21 cellular contexts compared by ENCODE assay signal in the genomic region with DNA sequence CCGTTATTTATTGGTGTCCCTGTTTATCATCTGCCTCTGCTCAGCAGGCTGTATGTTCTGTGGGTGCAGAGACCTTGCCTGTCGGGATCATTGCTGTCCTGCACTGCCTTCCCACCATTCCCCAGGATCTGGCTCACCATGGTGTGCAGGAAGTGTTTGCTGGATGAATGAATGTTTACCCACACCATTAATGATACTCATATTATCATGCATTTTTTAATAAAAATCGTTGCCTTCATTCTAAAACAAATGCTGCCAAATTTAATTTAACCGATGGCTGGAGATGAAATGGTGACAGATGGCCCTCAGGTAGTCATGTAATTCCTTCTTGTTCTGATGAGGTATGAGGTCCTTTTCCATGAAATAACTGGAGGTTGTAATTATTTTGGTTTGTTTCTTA. TPM values are rescaled to one million over a fixed set of nuclear protein-coding genes. Genes with fewer than 3 reads are reported as not detected.
DNase-seq lines count a peak whose midpoint lies in the region; ATAC-seq, FAIRE-seq and TF ChIP-seq lines count a peak whose summit lies in the region.
"Had no signal": no experiment of that assay in that cellular context is flagged by ENCODE, and none has a peak within 500 bp of the region (broad histone marks: within the 10 kb centered on the region; RNA-seq: fewer than 3 reads in every experiment).

No MANE protein-coding gene starts in this region.

- peak; percentile 44 for FAIRE-seq in endothelial cell of umbilical vein (lab: Jason Lieb, UNC)
- FAIRE-seq: D721Med, H54 had no signal

- no peaks in the 10 kb centered on the region for H3K27me3 ChIP-seq in endothelial cell of umbilical vein (ENCODE audit: control insufficient read depth in 2 of 2, insufficient read depth in 2 of 2, low read length in 2 of 2)

- no peaks in the 10 kb centered on the region for H3K9me3 ChIP-seq in endothelial cell of umbilical vein (replicated peaks; ENCODE audit: control insufficient read depth, insufficient read depth, low read length)

- no TSS peak for BruUV-seq in endothelial cell of umbilical vein (replicated peaks; lab: Mats Ljungman, UMichigan)

- no peak overlapping the region for H3K4me2 ChIP-seq in endothelial cell of umbilical vein (ENCODE audit: insufficient read depth, low read length)

- no peak overlapping the region for H3K9ac ChIP-seq in endothelial cell of umbilical vein (replicated peaks; ENCODE audit: extremely low read depth, insufficient read depth, low read length)

- DNase-seq in NCI-H2171 treated with DMSO at 0.1 percent for 48 hours (lab: John Stamatoyannopoulos, UW) (peak; percentile 39), NCI-H2171 (lab: John Stamatoyannopoulos, UW) (no peak), SK-N-DZ (ENCODE audit: low spot score) (peak; percentile 39), endothelial cell of umbilical vein (ENCODE audit: low read depth, low spot score) (no peak), hippocampal formation (lab: John Stamatoyannopoulos, UW) (no peak), nephron progenitor cell (no peak), EL (no peak)
- DNase-seq: CD8-positive, alpha-beta T cell; COR-L47; DMS153; DMS79 treated with DMSO at 0.1 percent for 48 hours; GF-D8; IMR-90; KBM-7 had no signal

- H3K9me1 ChIP-seq in endothelial cell of umbilical vein (replicated peaks; ENCODE audit: control insufficient read depth, extremely low read depth, insufficient read depth, low read length) = no peaks in the 10 kb centered on the region

- H3K4me1 Mint-ChIP-seq in nephron progenitor cell = no peaks in the 10 kb centered on the region
- H3K4me1 Mint-ChIP-seq: CD14-positive monocyte had no signal

- H2AFZ ChIP-seq in endothelial cell of umbilical vein (ENCODE audit: low read depth, low read length) = no peak overlapping the region

- no peaks in the 10 kb centered on the region for H3K36me3 ChIP-seq in endothelial cell of umbilical vein (ENCODE audit: control insufficient read depth in 2 of 2, extremely low read depth in 1 of 2, insufficient read depth in 2 of 2, low read length in 2 of 2)

- CTCF ChIA-PET in endothelial cell of umbilical vein (lab: Charles Lee) = interaction anchor here (1.5 kb wide), 1 partner anchor 8 kb away, joined by 3 read pairs; no protein-coding TSS in a partner anchor

- no peak for ATAC-seq in HG02642 (IDR thresholded peaks at IDR 0.05; ENCODE audit: poor library complexity, unreplicated experiment)
- ATAC-seq: CD8-positive, alpha-beta T cell had no signal

- no peaks in the 10 kb centered on the region for H4K20me1 ChIP-seq in endothelial cell of umbilical vein (replicated peaks; ENCODE audit: control insufficient read depth, extremely low read depth, insufficient read depth, low read length)

- H3K27me3 Mint-ChIP-seq in nephron progenitor cell (ENCODE audit: low read depth, poor library complexity) = peaks cover 11% of the 10 kb centered on the region

- no peak overlapping the region for H3K4me3 Mint-ChIP-seq in nephron progenitor cell
- H3K4me3 Mint-ChIP-seq: CD14-positive monocyte; CD8-positive, alpha-beta T cell had no signal

- no peak for TF ChIP-seq POLR2A in endothelial cell of umbilical vein (IDR thresholded peaks at IDR 0.05; ENCODE audit: low read depth, low read length)

- intact Hi-C loops in endothelial cell of umbilical vein (cut with micrococcal nuclease) = no loop called here

- H3K9me3 Mint-ChIP-seq in nephron progenitor cell = peaks cover 21% of the 10 kb centered on the region

- H3K4me3 ChIP-seq in endothelial cell of umbilical vein (replicated peaks in 1 of 3; ENCODE audit: insufficient read depth in 1 of 3, low read depth in 1 of 3, low read length in 3 of 3) = no peak overlapping the region

- POLR2A ChIA-PET in endothelial cell of umbilical vein (lab: Charles Lee) = no interaction called here

- H3K79me2 ChIP-seq in endothelial cell of umbilical vein (ENCODE audit: control insufficient read depth, insufficient read depth, low read length) = peaks cover 2% of the 10 kb centered on the region

- dilution Hi-C loops in endothelial cell of umbilical vein (cut with MboI; ENCODE audit: extremely low pct_ligation_motif_present, low sequenced_read_pairs) = no loop called here

- no peak for TF ChIP-seq CTCF in endothelial cell of umbilical vein (IDR thresholded peaks at IDR 0.05; ENCODE audit: extremely low read depth in 1 of 2, insufficient read depth in 1 of 2, low read depth in 1 of 2, low read length in 2 of 2)
- TF ChIP-seq CTCF in nephron progenitor cell (IDR thresholded peaks at IDR 0.05) = no peak

- H3K27ac Mint-ChIP-seq in nephron progenitor cell = no peak overlapping the region
- H3K27ac Mint-ChIP-seq: CD14-positive monocyte; CD8-positive, alpha-beta T cell had no signal

- no peaks in the 10 kb centered on the region for H3K36me3 Mint-ChIP-seq in nephron progenitor cell (ENCODE audit: low read depth)
- H3K36me3 Mint-ChIP-seq: CD14-positive monocyte; CD8-positive, alpha-beta T cell had no signal

- no peak overlapping the region for H3K27ac ChIP-seq in endothelial cell of umbilical vein (ENCODE audit: insufficient read depth, low read depth, low read length)
- H3K27ac ChIP-seq: 22Rv1 had no signal

- peaks cover 23% of the 10 kb centered on the region for H3K4me1 ChIP-seq in endothelial cell of umbilical vein (ENCODE audit: control insufficient read depth, extremely low read depth, insufficient read depth, low read length)

TF ChIP-seq in endothelial cell of umbilical vein, 7 proteins besides CTCF, POLR2A, EP300 and RAD21:
- no peak for TF ChIP-seq JUN (IDR thresholded peaks at IDR 0.05; ENCODE audit: borderline replicate concordance, insufficient read depth, insufficient read length, low read depth)
- no peak for TF ChIP-seq FOS (IDR thresholded peaks at IDR 0.05; ENCODE audit: borderline replicate concordance, insufficient read depth, low read length)
- TF ChIP-seq, protein P1, sequence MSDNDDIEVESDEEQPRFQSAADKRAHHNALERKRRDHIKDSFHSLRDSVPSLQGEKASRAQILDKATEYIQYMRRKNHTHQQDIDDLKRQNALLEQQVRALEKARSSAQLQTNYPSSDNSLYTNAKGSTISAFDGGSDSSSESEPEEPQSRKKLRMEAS (IDR thresholded peaks at IDR 0.05; ENCODE audit: insufficient read depth, insufficient read length) = no peak
- no peak for TF ChIP-seq EZH2 (IDR thresholded peaks at IDR 0.05; ENCODE audit: borderline replicate concordance, low read depth, low read length, severe bottlenecking)
- TF ChIP-seq GATA2 (IDR thresholded peaks at IDR 0.05; ENCODE audit: insufficient read depth, insufficient read length, low read depth, low read length) = no peak
- TF ChIP-seq POLR2AphosphoS5 (IDR thresholded peaks at IDR 0.05; ENCODE audit: insufficient read depth, low read depth, low read length) = no peak
- no peak for TF ChIP-seq MYC (IDR thresholded peaks at IDR 0.05; ENCODE audit: low read depth, low read length)

RNA-seq across cellular contexts. Expression of a gene that starts 22.5 kb away (rescaled TPM):
- 1.8 and 5.7 TPM in 2 replicates for polyA plus RNA-seq in SK-N-DZ (2014; cell fraction: cytosol; rRNA removed)
- polyA plus RNA-seq in SK-N-DZ (2014; cell fraction: nucleus; rRNA removed) = 0.98 and 2.2 TPM in 2 replicates
- 15.5 and 17.1 TPM in 2 replicates for total RNA-seq in endothelial cell of umbilical vein
- 33.0 and 36.4 TPM in 2 replicates for polyA plus RNA-seq in endothelial cell of umbilical vein
- 30.4 and 32.4 TPM in 2 replicates for polyA plus RNA-seq in endothelial cell of umbilical vein (2011; cell fraction: cytosol; rRNA removed)
- 34.5 and 41.4 TPM in 2 replicates for polyA plus RNA-seq in endothelial cell of umbilical vein (2011; cell fraction: nucleus; rRNA removed)
- 37.3 and 39.5 TPM in 2 replicates for polyA plus RNA-seq in endothelial cell of umbilical vein (2012)
- 22.8 and 24.2 TPM in 2 replicates for polyA minus RNA-seq in endothelial cell of umbilical vein
- not detected for polyA minus RNA-seq in endothelial cell of umbilical vein (2011; cell fraction: cytosol; rRNA and poly(A)+ RNA removed)
- 19.6 and 22.1 TPM in 2 replicates for polyA minus RNA-seq in endothelial cell of umbilical vein (2011; cell fraction: nucleus; rRNA and poly(A)+ RNA removed)
- total RNA-seq: A673; CD8-positive, alpha-beta T cell; HT-29 had no signal
- polyA plus RNA-seq: CD14-positive monocyte had no signal

Comparison
In these comparisons a context has a peak if more than half of its experiments do, and no peak if none do; other contexts are left out.
1. DNase-seq: peak in NCI-H2171 treated with DMSO at 0.1 percent for 48 hours (single experiment) and SK-N-DZ (single experiment); none in NCI-H2171 (single experiment), endothelial cell of umbilical vein (single experiment), hippocampal formation (0 of 2), nephron progenitor cell (single experiment) and EL (single experiment).